Comparison of ENCODE assay signal across 8 cellular contexts in genomic region chr2:43225093-43225787, GRCh38. TPM values are rescaled to one million over a fixed set of nuclear protein-coding genes. Genes with fewer than 3 reads are reported as not detected.
DNase-seq lines count a peak whose midpoint lies in the region; ATAC-seq and TF ChIP-seq lines count a peak whose summit lies in the region.

No MANE protein-coding gene starts in this region.

- peak overlapping the region; percentile 89 for H3K27ac ChIP-seq in ACC112 (ENCODE audit: low read depth, low read length)
- H3K27ac ChIP-seq in HCT116 (ENCODE audit: low read depth, low read length) = peak overlapping the region; percentile 96

- no peaks in the 10 kb centered on the region for H4K20me1 ChIP-seq in HCT116 (ENCODE audit: insufficient read depth)

- no peaks in the 10 kb centered on the region for H3K27me3 Mint-ChIP-seq in T-helper 2 cell treated with Interferon-gamma antibody and Interleukin-4, amounts not matched to agents 5 μg/mL and 100 μg/mL, for 36 hours (ENCODE audit: low read depth)
- H3K27me3 Mint-ChIP-seq in immature natural killer cell (ENCODE audit: low read depth in 3 of 3) = peaks cover 59 to 85% (median 81%) of the 10 kb centered on the region in 3 donors

- peak overlapping the region; percentile 92 for H3K4me2 ChIP-seq in HCT116 (ENCODE audit: low read length)

- no peak overlapping the region for H2AFZ ChIP-seq in ACC112 (ENCODE audit: low read length, unreplicated experiment)
- no peak overlapping the region for H2AFZ ChIP-seq in HCT116 (ENCODE audit: low read depth, low read length, poor library complexity, severe bottlenecking)

- H3K27ac Mint-ChIP-seq in T-helper 2 cell treated with Interferon-gamma antibody and Interleukin-4, amounts not matched to agents 5 μg/mL and 100 μg/mL, for 36 hours = peak overlapping the region; percentile 90
- peak overlapping the region; percentile 86 to 98 (median 96) for H3K27ac Mint-ChIP-seq in immature natural killer cell

- DNase-seq in HCT116 (ENCODE audit: low read depth, low spot score) (no peak), astrocyte of the spinal cord (ENCODE audit: low read depth, low spot score) (peak; percentile 78), immature natural killer cell (peak; percentile 62 to 74 (median 72))
- peak; percentile 69 for DNase-seq in T-helper 2 cell treated with Interferon-gamma antibody and Interleukin-4, amounts not matched to agents 5 μg/mL and 100 μg/mL, for 36 hours (ENCODE audit: low spot score)
- peak; percentile 75 for DNase-seq in stimulated activated CD4-positive, alpha-beta T cell treated with anti-CD3 and anti-CD28 coated beads, Interleukin-15, amount 100 ng/mL, for 24 hours

- TF ChIP-seq RAD21 in HCT116 (IDR thresholded peaks at IDR 0.05; ENCODE audit: low read depth) = no peak

- ATAC-seq in HCT116 (no peak), GM21390 (IDR thresholded peaks at IDR 0.05; ENCODE audit: unreplicated experiment) (no peak), GM21381 (IDR thresholded peaks at IDR 0.05; ENCODE audit: unreplicated experiment) (no peak)

- peak overlapping the region; percentile 83 for H3K4me3 ChIP-seq in ACC112 (ENCODE audit: low read depth, low read length)
- peak overlapping the region; percentile 84 to 88 for H3K4me3 ChIP-seq in HCT116 (replicated peaks in 1 of 2; ENCODE audit: low read depth in 1 of 2, low read length in 2 of 2)
- peak overlapping the region; percentile 67 for H3K4me3 ChIP-seq in astrocyte of the spinal cord (ENCODE audit: low read depth, low read length)

- H3K4me3 Mint-ChIP-seq in T-helper 2 cell treated with Interferon-gamma antibody and Interleukin-4, amounts not matched to agents 5 μg/mL and 100 μg/mL, for 36 hours = peak overlapping the region; percentile 89
- H3K4me3 Mint-ChIP-seq in immature natural killer cell = peak overlapping the region; percentile 89 to 99 (median 97)

- POLR2A ChIA-PET in HCT116 (lab: Charles Lee) = interaction anchor here (0.7 to 2.4 kb wide), 3 partner anchors 94 to 366 kb away, joined by 3 to 7 read pairs (median 7); no protein-coding TSS in a partner anchor

- no peaks in the 10 kb centered on the region for H3K9me3 Mint-ChIP-seq in T-helper 2 cell treated with Interferon-gamma antibody and Interleukin-4, amounts not matched to agents 5 μg/mL and 100 μg/mL, for 36 hours
- H3K9me3 Mint-ChIP-seq in immature natural killer cell = peaks cover 0 to 4% (median 0%) of the 10 kb centered on the region in 6 donors

- H3K9me2 ChIP-seq in HCT116 (ENCODE audit: insufficient read depth) = no peaks in the 10 kb centered on the region

- H3K27me3 ChIP-seq in ACC112 (ENCODE audit: insufficient read depth, low read length) (no peaks in the 10 kb centered on the region), HCT116 (ENCODE audit: insufficient read depth, low read length) (no peaks in the 10 kb centered on the region)

- H3K36me3 Mint-ChIP-seq in T-helper 2 cell treated with Interferon-gamma antibody and Interleukin-4, amounts not matched to agents 5 μg/mL and 100 μg/mL, for 36 hours (ENCODE audit: low read depth) = peaks cover 49% of the 10 kb centered on the region
- peaks cover 36 to 47% (median 39%) of the 10 kb centered on the region in 3 donors for H3K36me3 Mint-ChIP-seq in immature natural killer cell

- TF ChIP-seq POLR2A in HCT116 (IDR thresholded peaks at IDR 0.05; ENCODE audit: borderline replicate concordance, extremely low read depth, insufficient read depth, insufficient read length) = no peak

- RAD21 ChIA-PET in HCT116 (lab: Charles Lee; ENCODE audit: low non-redundant PET in 1 of 2, low total read pairs in 2 of 2, uncharacterized antibody in 2 of 2, unreplicated experiment in 2 of 2) = no interaction called here

- intact Hi-C loops in HCT116 (cut with micrococcal nuclease) = loop anchor here (5.0 kb wide), 3 partner anchors 48 to 317 kb away; no protein-coding TSS in a partner anchor

- peak overlapping the region; percentile 96 for H3K9ac ChIP-seq in HCT116 (ENCODE audit: low read length)

- TF ChIP-seq CTCF in HCT116 (IDR thresholded peaks at IDR 0.05 in 2 of 3, conservative IDR thresholded peaks at IDR 0.05 in 1 of 3; ENCODE audit: borderline replicate concordance in 1 of 3, insufficient read depth in 1 of 3, low read depth in 2 of 3, low read length in 2 of 3) (no peak), astrocyte of the spinal cord (IDR thresholded peaks at IDR 0.05; ENCODE audit: low read depth, low read length) (no peak)

- H3K79me2 ChIP-seq in ACC112 (ENCODE audit: control insufficient read depth, insufficient read depth, low read length, unreplicated experiment) (peaks cover 60% of the 10 kb centered on the region), HCT116 (ENCODE audit: insufficient read depth, low read length) (peaks cover 48% of the 10 kb centered on the region)

- H3K4me1 Mint-ChIP-seq in T-helper 2 cell treated with Interferon-gamma antibody and Interleukin-4, amounts not matched to agents 5 μg/mL and 100 μg/mL, for 36 hours (ENCODE audit: low read depth) = peaks cover 38% of the 10 kb centered on the region
- H3K4me1 Mint-ChIP-seq in immature natural killer cell = peaks cover 47 to 52% of the 10 kb centered on the region in 2 donors

- H3K9me3 ChIP-seq in HCT116 (ENCODE audit: control insufficient read depth in 1 of 2, insufficient read depth in 1 of 2, low read depth in 1 of 2, low read length in 2 of 2) = no peaks in the 10 kb centered on the region

- no TSS peak for BruUV-seq in HCT116 (replicated peaks; lab: Mats Ljungman, UMichigan)

- in situ Hi-C loops in astrocyte of the spinal cord (cut with HindIII; ENCODE audit: low sequenced_read_pairs) = no loop called here

- H3K4me1 ChIP-seq in ACC112 (ENCODE audit: control insufficient read depth, insufficient read depth, low read length, unreplicated experiment) = peaks cover 35% of the 10 kb centered on the region
- peaks cover 50 to 56% of the 10 kb centered on the region in 2 experiments for H3K4me1 ChIP-seq in HCT116 (ENCODE audit: control insufficient read depth in 1 of 2, insufficient read depth in 2 of 2, low read length in 2 of 2)

- CTCF ChIA-PET in HCT116 (lab: Charles Lee) = interaction anchor here (0.6 to 1.2 kb wide), 2 partner anchors 251 to 279 kb away, joined by 3 to 4 read pairs; no protein-coding TSS in a partner anchor

- peaks cover 26% of the 10 kb centered on the region for H3K36me3 ChIP-seq in ACC112 (ENCODE audit: insufficient read depth, low read length)
- peaks cover 11 to 12% of the 10 kb centered on the region in 2 experiments; a peak in 3 of 4 replicates for H3K36me3 ChIP-seq in HCT116 (ENCODE audit: control insufficient read depth in 1 of 2, insufficient read depth in 2 of 2, low read length in 2 of 2)

TF ChIP-seq in HCT116, 20 proteins besides CTCF, POLR2A, EP300 and RAD21 (continues in another document):
- TF ChIP-seq POLR2AphosphoS5 (IDR thresholded peaks at IDR 0.05; ENCODE audit: low read depth, low read length) (no peak), ZNF274 (IDR thresholded peaks at IDR 0.05; ENCODE audit: low read depth, low read length) (no peak), ATF3 (IDR thresholded peaks at IDR 0.05) (no peak), YY1 (IDR thresholded peaks at IDR 0.05; ENCODE audit: extremely low read depth, insufficient replicate concordance, low read depth, low read length) (no peak), EGR1 (IDR thresholded peaks at IDR 0.05; ENCODE audit: low read depth) (no peak), SRF (IDR thresholded peaks at IDR 0.05; ENCODE audit: low read depth) (no peak), ZFX (IDR thresholded peaks at IDR 0.05) (no peak), SP1 (IDR thresholded peaks at IDR 0.05; ENCODE audit: low read depth) (no peak), TCF7L2 (IDR thresholded peaks at IDR 0.05; ENCODE audit: borderline replicate concordance, extremely low read depth, insufficient read depth, insufficient read length) (no peak), ELF1 (IDR thresholded peaks at IDR 0.05; ENCODE audit: borderline replicate concordance, low read depth) (no peak), CBX3 (IDR thresholded peaks at IDR 0.05; ENCODE audit: low read depth) (no peak), EZH2 (IDR thresholded peaks at IDR 0.05) (no peak), MAX (IDR thresholded peaks at IDR 0.05) (no peak), REST (IDR thresholded peaks at IDR 0.05; ENCODE audit: low read depth) (no peak), CEBPB (IDR thresholded peaks at IDR 0.05; ENCODE audit: low read depth) (no peak)

RNA-seq across cellular contexts. Expression of gene ZFP36L2, which starts 1.2 kb away (rescaled TPM):
- total RNA-seq in HCT116 (2021; ENCODE audit: unreplicated experiment) = 30.3 TPM
- polyA plus RNA-seq in HCT116 (2012) = 15.7 and 29.3 TPM in 2 replicates
- 100 to 1,000 TPM; 166 to 431 (median 274) TPM for polyA plus RNA-seq in immature natural killer cell
